Comparison of ENCODE assay signal across 8 cellular contexts in the genomic region with DNA sequence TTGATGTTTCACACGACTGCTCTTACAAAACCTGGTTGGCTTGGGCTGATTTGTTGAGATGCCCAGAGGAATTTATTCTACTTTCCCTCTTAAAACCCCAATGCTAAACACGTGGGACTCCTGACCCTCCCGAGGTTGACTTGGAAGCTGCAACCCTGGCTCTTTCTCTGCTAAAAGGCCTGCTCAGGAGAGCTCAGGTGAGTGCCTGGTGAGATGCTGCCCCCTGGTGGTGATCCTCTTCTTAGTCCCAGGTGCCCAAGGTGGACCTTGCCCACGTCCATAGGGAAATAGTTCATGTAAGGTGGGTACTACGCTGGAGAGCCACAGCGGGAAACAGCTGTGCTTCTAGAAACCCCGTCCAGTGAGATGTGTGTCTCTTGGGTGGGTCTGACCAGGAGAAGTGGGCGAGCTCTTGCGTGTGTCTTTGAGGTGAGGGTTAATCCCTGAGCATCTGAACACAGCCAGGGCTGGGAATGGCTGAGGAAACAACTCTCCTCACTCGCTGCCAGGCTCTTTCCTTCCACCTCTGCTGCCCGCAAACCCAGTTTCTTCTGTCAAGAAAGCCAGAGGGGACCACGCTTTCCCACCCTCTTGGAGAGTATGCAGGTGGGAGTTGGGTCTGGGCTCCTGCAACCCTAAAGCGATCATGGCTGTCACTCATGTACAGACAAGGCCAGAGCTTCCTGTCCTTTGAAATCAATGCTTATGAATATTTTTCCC. TPM values are rescaled to one million over a fixed set of nuclear protein-coding genes. Genes with fewer than 3 reads are reported as not detected.
DNase-seq lines count a peak whose midpoint lies in the region; ATAC-seq and TF ChIP-seq lines count a peak whose summit lies in the region.

No MANE protein-coding gene starts in this region.

- ATAC-seq in effector memory CD8-positive, alpha-beta T cell (replicated peaks) = peak; percentile 26
- ATAC-seq in GM19324 (IDR thresholded peaks at IDR 0.05; ENCODE audit: low FRiP score, unreplicated experiment) = no peak

- TF ChIP-seq CTCF in CD14-positive monocyte (IDR thresholded peaks at IDR 0.05) = peak; percentile 75
- TF ChIP-seq CTCF in GM20000 (IDR thresholded peaks at IDR 0.05; ENCODE audit: extremely low read depth, missing control alignments) = peak; percentile 43

- peaks cover 0 to 3% (median 0%) of the 10 kb centered on the region in 7 donors for H3K9me3 Mint-ChIP-seq in CD14-positive monocyte
- no peaks in the 10 kb centered on the region for H3K9me3 Mint-ChIP-seq in effector memory CD8-positive, alpha-beta T cell

- peaks cover 3 to 9% (median 8%) of the 10 kb centered on the region in 3 donors for H3K27me3 Mint-ChIP-seq in CD14-positive monocyte (ENCODE audit: low read depth in 3 of 3)
- H3K27me3 Mint-ChIP-seq in effector memory CD8-positive, alpha-beta T cell = peaks cover 0 to 16% of the 10 kb centered on the region in 2 donors

- DNase-seq in CD14-positive monocyte (ENCODE audit: low spot score) (no peak), GM20000 (ENCODE audit: low spot score) (peak; percentile 83), NCI-H1694 (lab: John Stamatoyannopoulos, UW) (peak; percentile 81), UCSD-AML1 (lab: John Stamatoyannopoulos, UW; ENCODE audit: unreplicated experiment) (peak; percentile 14), medulla oblongata (ENCODE audit: extremely low spot score) (peak; percentile 23)
- DNase-seq in effector memory CD8-positive, alpha-beta T cell = no peak
- DNase-seq in stimulated activated CD8-positive, alpha-beta memory T cell treated with anti-CD3 and anti-CD28 coated beads, Interleukin-4, amount 100 ng/mL, for 48 hours = peak; percentile 85

- no peaks in the 10 kb centered on the region for H3K4me1 Mint-ChIP-seq in CD14-positive monocyte
- H3K4me1 Mint-ChIP-seq in effector memory CD8-positive, alpha-beta T cell (ENCODE audit: low read depth in 2 of 2) = no peaks in the 10 kb centered on the region

- H3K4me3 Mint-ChIP-seq in CD14-positive monocyte = no peak overlapping the region
- H3K4me3 Mint-ChIP-seq in effector memory CD8-positive, alpha-beta T cell = no peak overlapping the region

- no peaks in the 10 kb centered on the region for H3K36me3 Mint-ChIP-seq in CD14-positive monocyte
- no peaks in the 10 kb centered on the region for H3K36me3 Mint-ChIP-seq in effector memory CD8-positive, alpha-beta T cell (ENCODE audit: insufficient read depth)

- H3K27ac Mint-ChIP-seq in CD14-positive monocyte = no peak overlapping the region
- peak overlapping the region in 1 of 2 donors; percentile 41 for H3K27ac Mint-ChIP-seq in effector memory CD8-positive, alpha-beta T cell

- intact Hi-C loops in CD14-positive monocyte (cut with micrococcal nuclease) = no loop called here

RNA-seq across cellular contexts. Expression of a gene that starts 25.5 kb away (rescaled TPM):
- polyA plus RNA-seq in CD14-positive monocyte = not detected

Comparison
In these comparisons a context has a peak if more than half of its experiments do, and no peak if none do; other contexts are left out.
1. DNase-seq: peak in GM20000 (single experiment), NCI-H1694 (single experiment), UCSD-AML1 (single experiment), medulla oblongata (single experiment) and stimulated activated CD8-positive, alpha-beta memory T cell treated with anti-CD3 and anti-CD28 coated beads, Interleukin-4, amount 100 ng/mL, for 48 hours (single experiment); none in CD14-positive monocyte (single experiment) and effector memory CD8-positive, alpha-beta T cell (0 of 3).